ENCODE assay signal across 17 cellular contexts in genomic region chr17:80770881-80771611, GRCh38.
DNase-seq lines count a peak whose midpoint lies in the region; ATAC-seq lines count a peak whose summit lies in the region.
"Had no signal": no experiment of that assay in that cellular context is flagged by ENCODE, and none has a peak within 500 bp of the region (broad histone marks: within the 10 kb centered on the region; RNA-seq: fewer than 3 reads in every experiment).

No MANE protein-coding gene starts in this region.

- peak overlapping the region; percentile 30 for H3K27ac Mint-ChIP-seq in activated naive CD4-positive, alpha-beta T cell treated with anti-CD3 and anti-CD28 coated beads for 36 hours
- H3K27ac Mint-ChIP-seq in activated naive CD8-positive, alpha-beta T cell treated with anti-CD3 and anti-CD28 coated beads, Interleukin-2, amount 10 ng/mL, durations not matched to agents 7 days and 5 days: peak overlapping the region; percentile 43
- H3K27ac Mint-ChIP-seq: activated B cell treated with CpG ODN at 0.5 μM for 24 hours had no signal

- peaks cover 15% of the 10 kb centered on the region for H3K36me3 Mint-ChIP-seq in activated naive CD4-positive, alpha-beta T cell treated with anti-CD3 and anti-CD28 coated beads for 36 hours (ENCODE audit: low read depth)
- peaks cover 12% of the 10 kb centered on the region for H3K36me3 Mint-ChIP-seq in activated naive CD8-positive, alpha-beta T cell treated with anti-CD3 and anti-CD28 coated beads, Interleukin-2, amount 10 ng/mL, durations not matched to agents 7 days and 5 days

- H3K36me3 ChIP-seq in thymus (ENCODE audit: control insufficient read depth, insufficient read depth): peaks cover 7% of the 10 kb centered on the region

- intact Hi-C loops in activated naive CD4-positive, alpha-beta T cell treated with anti-CD3 and anti-CD28 coated beads for 36 hours (cut with micrococcal nuclease): no loop called here

- CTCF ChIA-PET in activated naive CD4-positive, alpha-beta T cell treated with anti-CD3 and anti-CD28 coated beads for 36 hours (lab: Charles Lee): no interaction called here

- DNase-seq in activated naive CD4-positive, alpha-beta T cell treated with anti-CD3 and anti-CD28 coated beads for 36 hours: no peak
- DNase-seq in activated naive CD4-positive, alpha-beta T cell (lab: John Stamatoyannopoulos, UW): no peak
- DNase-seq in NCI-H345 (lab: John Stamatoyannopoulos, UW) (peak; percentile 85), NCI-H1048 (lab: John Stamatoyannopoulos, UW) (no peak)
- no peak for DNase-seq in activated naive CD8-positive, alpha-beta T cell treated with anti-CD3 and anti-CD28 coated beads, Interleukin-2, amount 10 ng/mL, durations not matched to agents 7 days and 5 days
- DNase-seq in stimulated activated CD4-positive, alpha-beta T cell treated with anti-CD3 and anti-CD28 coated beads, Interleukin-4, amount 100 ng/mL, for 4 hours: no peak
- DNase-seq: activated B cell treated with CpG ODN at 0.5 μM for 24 hours, aorta, DMS 273 treated with DMSO at 0.1 percent for 48 hours, immature natural killer cell, KG1, NCI-H1436, NCI-H82, substantia nigra had no signal

- no peaks in the 10 kb centered on the region for H3K27me3 Mint-ChIP-seq in activated naive CD4-positive, alpha-beta T cell treated with anti-CD3 and anti-CD28 coated beads for 36 hours (ENCODE audit: low read depth)
- H3K27me3 Mint-ChIP-seq in activated naive CD8-positive, alpha-beta T cell treated with anti-CD3 and anti-CD28 coated beads, Interleukin-2, amount 10 ng/mL, durations not matched to agents 7 days and 5 days: no peaks in the 10 kb centered on the region
- H3K27me3 Mint-ChIP-seq: activated B cell treated with CpG ODN at 0.5 μM for 24 hours had no signal

- peaks cover 63% of the 10 kb centered on the region for H3K4me1 Mint-ChIP-seq in activated naive CD4-positive, alpha-beta T cell treated with anti-CD3 and anti-CD28 coated beads for 36 hours (ENCODE audit: low read depth)
- H3K4me1 Mint-ChIP-seq in activated naive CD8-positive, alpha-beta T cell treated with anti-CD3 and anti-CD28 coated beads, Interleukin-2, amount 10 ng/mL, durations not matched to agents 7 days and 5 days: peaks cover 53% of the 10 kb centered on the region

- no peaks in the 10 kb centered on the region for H3K9me3 ChIP-seq in thymus (ENCODE audit: control insufficient read depth)

- peak overlapping the region; percentile 23 for H3K4me3 Mint-ChIP-seq in activated naive CD4-positive, alpha-beta T cell treated with anti-CD3 and anti-CD28 coated beads for 36 hours
- H3K4me3 Mint-ChIP-seq in activated naive CD8-positive, alpha-beta T cell treated with anti-CD3 and anti-CD28 coated beads, Interleukin-2, amount 10 ng/mL, durations not matched to agents 7 days and 5 days: no peak overlapping the region
- H3K4me3 Mint-ChIP-seq: activated B cell treated with CpG ODN at 0.5 μM for 24 hours, immature natural killer cell had no signal

- peak overlapping the region; percentile 43 for H3K27ac ChIP-seq in thymus (ENCODE audit: low read depth)
- H3K27ac ChIP-seq: epithelial cell of prostate, HL-60 had no signal

- H3K27me3 ChIP-seq in thymus (ENCODE audit: control insufficient read depth, insufficient read depth): no peaks in the 10 kb centered on the region

- no peaks in the 10 kb centered on the region for H3K9me3 Mint-ChIP-seq in activated naive CD4-positive, alpha-beta T cell treated with anti-CD3 and anti-CD28 coated beads for 36 hours
- no peaks in the 10 kb centered on the region for H3K9me3 Mint-ChIP-seq in activated naive CD8-positive, alpha-beta T cell treated with anti-CD3 and anti-CD28 coated beads, Interleukin-2, amount 10 ng/mL, durations not matched to agents 7 days and 5 days
- H3K9me3 Mint-ChIP-seq: activated B cell treated with CpG ODN at 0.5 μM for 24 hours, immature natural killer cell had no signal

- no peak overlapping the region for H3K4me3 ChIP-seq in thymus (ENCODE audit: low read length)

- ATAC-seq in activated naive CD8-positive, alpha-beta T cell treated with anti-CD3 and anti-CD28 coated beads, Interleukin-2, amount 10 ng/mL, durations not matched to agents 7 days and 5 days (ENCODE audit: low read depth): no peak

- peaks cover 61% of the 10 kb centered on the region for H3K4me1 ChIP-seq in thymus (ENCODE audit: control insufficient read depth, insufficient read depth, low read length)

- POLR2A ChIA-PET in activated naive CD8-positive, alpha-beta T cell treated with anti-CD3 and anti-CD28 coated beads, Interleukin-2, amount 10 ng/mL, durations not matched to agents 7 days and 5 days (lab: Charles Lee): interaction anchor here (0.8 to 1.0 kb wide), 2 partner anchors 12 kb away, joined by 3 read pairs; no protein-coding TSS in a partner anchor

- WGBS in thymus: 93% methylated on average over 21 of the region's 21 CpGs
